32 cellular contexts compared by ENCODE assay signal in the genomic region with DNA sequence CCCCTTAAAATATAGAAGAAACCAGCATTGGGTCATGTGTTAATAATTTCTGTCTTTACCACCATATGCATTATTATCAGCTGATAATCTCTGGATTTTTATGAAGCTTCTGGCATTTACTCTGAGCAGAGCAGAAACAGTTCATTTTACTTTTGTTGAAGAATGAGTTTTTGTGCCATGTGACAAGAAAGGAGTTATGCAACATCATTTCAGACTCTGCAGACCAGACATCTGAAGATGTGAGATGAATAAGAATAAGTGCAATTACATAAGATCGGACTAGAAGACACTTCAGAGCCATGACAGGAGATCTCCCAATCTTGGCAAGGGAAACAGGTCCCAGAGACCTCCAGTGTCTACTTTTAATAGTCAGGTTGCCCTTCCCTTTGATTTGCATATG.
"Had no signal": no experiment of that assay in that cellular context is flagged by ENCODE, and none has a peak within 500 bp of the region (broad histone marks: within the 10 kb centered on the region; RNA-seq: fewer than 3 reads in every experiment).

No MANE protein-coding gene starts in this region.

- H3K27me3 ChIP-seq: ascending aorta had no signal

- ATAC-seq: activated CD8-positive, alpha-beta memory T cell treated with anti-CD3 and anti-CD28 coated beads, Interleukin-2, amount 10 ng/mL, durations not matched to agents 7 days and 5 days; activated naive CD8-positive, alpha-beta T cell treated with anti-CD3 and anti-CD28 coated beads, Interleukin-2, amount 50 U/mL, for 24 hours; Panc1; SK-N-SH treated with all-trans-retinoic acid at 6 μM for 48 hours; T-cell; T-helper 17 cell had no signal

- H3K4me1 Mint-ChIP-seq: activated B cell treated with CpG ODN at 0.5 μM for 24 hours; activated CD8-positive, alpha-beta memory T cell treated with anti-CD3 and anti-CD28 coated beads, Interleukin-2, amount 10 ng/mL, durations not matched to agents 7 days and 5 days; activated naive CD4-positive, alpha-beta T cell treated with anti-CD3 and anti-CD28 coated beads, Interleukin-2, amount 10 ng/mL, durations not matched to agents 7 days and 5 days; activated naive CD8-positive, alpha-beta T cell treated with anti-CD3 and anti-CD28 coated beads, Interleukin-2, amount 50 U/mL, for 24 hours; T-cell; T-helper 17 cell had no signal

- DNase-seq: activated B cell treated with CpG ODN at 0.5 μM for 24 hours; activated CD4-positive, alpha-beta memory T cell treated with anti-CD3 and anti-CD28 coated beads for 36 hours; activated CD4-positive, alpha-beta T cell treated with anti-CD3 and anti-CD28 coated beads for 4 hours; activated CD4-positive, alpha-beta T cell treated with anti-CD3 and anti-CD28 coated beads, Interleukin-2, amount 50 U/mL, for 1 hour; activated CD4-positive, CD25-positive, alpha-beta regulatory T cell treated with anti-CD3 and anti-CD28 coated beads, Interleukin-2, amount 50 U/mL, for 72 hours; activated CD8-positive, alpha-beta memory T cell treated with anti-CD3 and anti-CD28 coated beads, Interleukin-2, amount 10 ng/mL, durations not matched to agents 7 days and 5 days; activated CD8-positive, alpha-beta memory T cell treated with anti-CD3 and anti-CD28 coated beads, Interleukin-2, amount 50 U/mL, for 48 hours; activated effector memory CD4-positive, alpha-beta T cell treated with Interleukin-2 at 50 U/mL for 16 hours; activated naive CD4-positive, alpha-beta T cell treated with anti-CD3 and anti-CD28 coated beads, Interleukin-2, amount 10 ng/mL, durations not matched to agents 7 days and 5 days; activated naive CD8-positive, alpha-beta T cell treated with anti-CD3 and anti-CD28 coated beads, Interleukin-2, amount 50 U/mL, for 24 hours; activated T-cell treated with anti-CD3 and anti-CD28 coated beads, Interleukin-2, amount 50 U/mL, for 48 hours; amygdala; NCI-H1092 treated with DMSO at 0.1 percent for 48 hours; NCI-H1417; NCI-H146; NCI-H187; NCI-H2029 treated with DMSO at 0.1 percent for 48 hours; NCI-H2107; NCI-H2171 treated with DMSO at 0.1 percent for 48 hours; NCI-H226; NCI-H446 treated with DMSO at 0.1 percent for 48 hours; NCI-H524; SHP77 treated with DMSO at 0.1 percent for 48 hours; T-cell; T-helper 17 cell; T-helper 9 cell had no signal

- H3K9me3 ChIP-seq: ascending aorta had no signal

- H3K36me3 ChIP-seq: ascending aorta had no signal

- H3K4me2 ChIP-seq: KMS-11 had no signal

- H3K4me3 ChIP-seq: ascending aorta had no signal

- H3K27ac ChIP-seq: ascending aorta, KMS-11, VCaP had no signal

- H3K9ac ChIP-seq: KMS-11 had no signal

- H3K36me3 Mint-ChIP-seq: activated CD4-positive, alpha-beta memory T cell treated with anti-CD3 and anti-CD28 coated beads for 36 hours; activated CD8-positive, alpha-beta memory T cell treated with anti-CD3 and anti-CD28 coated beads, Interleukin-2, amount 10 ng/mL, durations not matched to agents 7 days and 5 days; activated naive CD4-positive, alpha-beta T cell treated with anti-CD3 and anti-CD28 coated beads, Interleukin-2, amount 10 ng/mL, durations not matched to agents 7 days and 5 days; activated naive CD8-positive, alpha-beta T cell; T-cell had no signal

- H3K4me3 Mint-ChIP-seq: activated B cell treated with CpG ODN at 0.5 μM for 24 hours; activated CD4-positive, alpha-beta memory T cell treated with anti-CD3 and anti-CD28 coated beads for 36 hours; activated CD8-positive, alpha-beta memory T cell treated with anti-CD3 and anti-CD28 coated beads, Interleukin-2, amount 10 ng/mL, durations not matched to agents 7 days and 5 days; activated naive CD4-positive, alpha-beta T cell treated with anti-CD3 and anti-CD28 coated beads, Interleukin-2, amount 10 ng/mL, durations not matched to agents 7 days and 5 days; activated naive CD8-positive, alpha-beta T cell; activated naive CD8-positive, alpha-beta T cell treated with anti-CD3 and anti-CD28 coated beads, Interleukin-2, amount 50 U/mL, for 24 hours; T-cell; T-helper 17 cell had no signal

- H3K4me1 ChIP-seq: ascending aorta had no signal

- H3K27me3 Mint-ChIP-seq: activated B cell treated with CpG ODN at 0.5 μM for 24 hours; activated CD4-positive, alpha-beta memory T cell treated with anti-CD3 and anti-CD28 coated beads for 36 hours; activated CD8-positive, alpha-beta memory T cell treated with anti-CD3 and anti-CD28 coated beads, Interleukin-2, amount 10 ng/mL, durations not matched to agents 7 days and 5 days; activated naive CD4-positive, alpha-beta T cell treated with anti-CD3 and anti-CD28 coated beads, Interleukin-2, amount 10 ng/mL, durations not matched to agents 7 days and 5 days; activated naive CD8-positive, alpha-beta T cell; activated naive CD8-positive, alpha-beta T cell treated with anti-CD3 and anti-CD28 coated beads, Interleukin-2, amount 50 U/mL, for 24 hours; T-cell; T-helper 17 cell had no signal

- H3K27ac Mint-ChIP-seq: activated B cell treated with CpG ODN at 0.5 μM for 24 hours; activated CD4-positive, alpha-beta memory T cell treated with anti-CD3 and anti-CD28 coated beads for 36 hours; activated CD8-positive, alpha-beta memory T cell treated with anti-CD3 and anti-CD28 coated beads, Interleukin-2, amount 10 ng/mL, durations not matched to agents 7 days and 5 days; activated naive CD4-positive, alpha-beta T cell treated with anti-CD3 and anti-CD28 coated beads, Interleukin-2, amount 10 ng/mL, durations not matched to agents 7 days and 5 days; activated naive CD8-positive, alpha-beta T cell; activated naive CD8-positive, alpha-beta T cell treated with anti-CD3 and anti-CD28 coated beads, Interleukin-2, amount 50 U/mL, for 24 hours; T-cell; T-helper 17 cell had no signal
